Comparison of ENCODE assay signal across 9 cellular contexts in genomic region chr3:16372362-16373269, GRCh38.
DNase-seq lines count a peak whose midpoint lies in the region; ATAC-seq lines count a peak whose summit lies in the region.
"Had no signal": no experiment of that assay in that cellular context is flagged by ENCODE, and none has a peak within 500 bp of the region (broad histone marks: within the 10 kb centered on the region; RNA-seq: fewer than 3 reads in every experiment).

No MANE protein-coding gene starts in this region.

- no peaks in the 10 kb centered on the region for H3F3A ChIP-seq in GM23248 (ENCODE audit: insufficient read depth)

- no peak overlapping the region for H2AFZ ChIP-seq in GM23248

- no peaks in the 10 kb centered on the region for H4K20me1 ChIP-seq in GM23248 (ENCODE audit: insufficient read depth)

- H3K79me2 ChIP-seq in GM23248 (ENCODE audit: insufficient read depth) = no peaks in the 10 kb centered on the region

- no peak overlapping the region for H3K27ac ChIP-seq in CD8-positive, alpha-beta memory T cell (ENCODE audit: low read depth, low read length)
- no peak overlapping the region for H3K27ac ChIP-seq in GM23248
- no peak overlapping the region for H3K27ac ChIP-seq in effector memory CD4-positive, alpha-beta T cell (ENCODE audit: insufficient read depth, low read length, poor library complexity, severe bottlenecking)
- H3K27ac ChIP-seq: neutrophil had no signal

- no peaks in the 10 kb centered on the region for H3K9me2 ChIP-seq in GM23248 (ENCODE audit: insufficient read depth)

- no peak overlapping the region for H3K9ac ChIP-seq in GM23248

- no peaks in the 10 kb centered on the region for H3K9me3 Mint-ChIP-seq in CD8-positive, alpha-beta memory T cell
- no peaks in the 10 kb centered on the region for H3K9me3 Mint-ChIP-seq in activated naive CD8-positive, alpha-beta T cell treated with anti-CD3 and anti-CD28 coated beads, Interleukin-2, amount 50 U/mL, for 24 hours
- peaks cover 0 to under 1% (median 0%) of the 10 kb centered on the region in 7 donors for H3K9me3 Mint-ChIP-seq in naive B cell

- H3K36me3 ChIP-seq in CD8-positive, alpha-beta memory T cell (ENCODE audit: insufficient read depth, low read length) = peaks cover 16% of the 10 kb centered on the region
- peaks cover 16% of the 10 kb centered on the region; the same call in 1 of the 2 replicates for H3K36me3 ChIP-seq in GM23248 (ENCODE audit: low read depth)
- H3K36me3 ChIP-seq in effector memory CD4-positive, alpha-beta T cell (ENCODE audit: control insufficient read depth, insufficient read depth, low read length) = peaks cover 24% of the 10 kb centered on the region
- H3K36me3 ChIP-seq: neutrophil had no signal

- peak overlapping the region in 5 of 8 donors; percentile 61 to 81 (median 72) for H3K27ac Mint-ChIP-seq in CD8-positive, alpha-beta memory T cell
- H3K27ac Mint-ChIP-seq in activated naive CD8-positive, alpha-beta T cell treated with anti-CD3 and anti-CD28 coated beads, Interleukin-2, amount 50 U/mL, for 24 hours = peak overlapping the region; percentile 82
- H3K27ac Mint-ChIP-seq in naive B cell = peak overlapping the region; percentile 89 to 98 (median 96)

- peaks cover 53% of the 10 kb centered on the region for H3K4me1 ChIP-seq in CD8-positive, alpha-beta memory T cell (ENCODE audit: insufficient read depth, low read length)
- H3K4me1 ChIP-seq in GM23248 (ENCODE audit: insufficient read depth) = peaks cover 13% of the 10 kb centered on the region; the same call in 1 of the 2 replicates
- peaks cover 13% of the 10 kb centered on the region for H3K4me1 ChIP-seq in effector memory CD4-positive, alpha-beta T cell (ENCODE audit: control insufficient read depth, insufficient read depth, low read length, poor library complexity, severe bottlenecking)

- H3K27me3 ChIP-seq in CD8-positive, alpha-beta memory T cell (ENCODE audit: insufficient read depth, low read length, poor library complexity, severe bottlenecking) = no peaks in the 10 kb centered on the region
- no peaks in the 10 kb centered on the region for H3K27me3 ChIP-seq in GM23248 (replicated peaks; ENCODE audit: insufficient read depth)
- H3K27me3 ChIP-seq in effector memory CD4-positive, alpha-beta T cell (replicated peaks; ENCODE audit: control insufficient read depth, insufficient read depth, low read length, poor library complexity, severe bottlenecking) = no peaks in the 10 kb centered on the region
- H3K27me3 ChIP-seq: neutrophil had no signal

- no peak overlapping the region for H3K4me2 ChIP-seq in GM23248 (ENCODE audit: unreplicated experiment)

- H3K36me3 Mint-ChIP-seq in CD8-positive, alpha-beta memory T cell = peaks cover 0 to 94% (median 9%) of the 10 kb centered on the region in 3 donors
- H3K36me3 Mint-ChIP-seq in activated naive CD8-positive, alpha-beta T cell treated with anti-CD3 and anti-CD28 coated beads, Interleukin-2, amount 50 U/mL, for 24 hours (ENCODE audit: low read depth) = peaks cover 88% of the 10 kb centered on the region
- H3K36me3 Mint-ChIP-seq in naive B cell = peaks cover 6 to 14% of the 10 kb centered on the region in 2 donors

- WGBS in GM23248 (ENCODE audit: low coverage in 1 of 2, low lambda C conversion rate in 2 of 2, missing lambda C conversion rate in 2 of 2), 2 experiments = 68 to 69% methylated on average over 12 of the region's 12 CpGs

- peaks cover 54 to 79% (median 78%) of the 10 kb centered on the region in 3 donors for H3K4me1 Mint-ChIP-seq in CD8-positive, alpha-beta memory T cell
- peaks cover 94% of the 10 kb centered on the region for H3K4me1 Mint-ChIP-seq in activated naive CD8-positive, alpha-beta T cell treated with anti-CD3 and anti-CD28 coated beads, Interleukin-2, amount 50 U/mL, for 24 hours
- peaks cover 69 to 88% (median 79%) of the 10 kb centered on the region in 3 donors for H3K4me1 Mint-ChIP-seq in naive B cell

- CTCF ChIA-PET in CD8-positive, alpha-beta memory T cell (lab: Charles Lee) = interaction anchor here (0.6 to 1.0 kb wide), 2 partner anchors 50 to 111 kb away, joined by 3 read pairs; no protein-coding TSS in a partner anchor

- POLR2A ChIA-PET in CD8-positive, alpha-beta memory T cell (lab: Charles Lee) = no interaction called here

- no peak for DNase-seq in CD8-positive, alpha-beta memory T cell
- DNase-seq in GM23248 (peak; percentile 10), naive B cell (peak; percentile 84), DMS79 (lab: John Stamatoyannopoulos, UW) (no peak)
- DNase-seq in activated naive CD8-positive, alpha-beta T cell treated with anti-CD3 and anti-CD28 coated beads, Interleukin-2, amount 50 U/mL, for 24 hours = no peak
- DNase-seq in effector memory CD4-positive, alpha-beta T cell = no peak
- DNase-seq in activated CD4-positive, alpha-beta T cell treated with anti-CD3 and anti-CD28 coated beads for 4 hours = no peak

- ATAC-seq in activated naive CD8-positive, alpha-beta T cell treated with anti-CD3 and anti-CD28 coated beads, Interleukin-2, amount 50 U/mL, for 24 hours = no peak
- ATAC-seq in naive B cell (ENCODE audit: low read depth in 2 of 2) (peak; percentile 19 to 42), HG02973 (IDR thresholded peaks at IDR 0.05; ENCODE audit: unreplicated experiment) (no peak)

- H3K9me3 ChIP-seq in CD8-positive, alpha-beta memory T cell (ENCODE audit: low read length) = no peaks in the 10 kb centered on the region
- H3K9me3 ChIP-seq in GM23248 (ENCODE audit: low read depth) = no peaks in the 10 kb centered on the region
- no peaks in the 10 kb centered on the region for H3K9me3 ChIP-seq in effector memory CD4-positive, alpha-beta T cell (ENCODE audit: control insufficient read depth, low read length)
- H3K9me3 ChIP-seq: neutrophil had no signal

- H3K4me3 Mint-ChIP-seq in CD8-positive, alpha-beta memory T cell = peak overlapping the region in 1 of 7 donors; percentile 23
- H3K4me3 Mint-ChIP-seq in activated naive CD8-positive, alpha-beta T cell treated with anti-CD3 and anti-CD28 coated beads, Interleukin-2, amount 50 U/mL, for 24 hours = peak overlapping the region; percentile 1
- peak overlapping the region in 7 of 8 donors; percentile 46 to 90 (median 74) for H3K4me3 Mint-ChIP-seq in naive B cell

- H3K27me3 Mint-ChIP-seq in CD8-positive, alpha-beta memory T cell = no peaks in the 10 kb centered on the region
- H3K27me3 Mint-ChIP-seq in activated naive CD8-positive, alpha-beta T cell treated with anti-CD3 and anti-CD28 coated beads, Interleukin-2, amount 50 U/mL, for 24 hours = no peaks in the 10 kb centered on the region
- no peaks in the 10 kb centered on the region for H3K27me3 Mint-ChIP-seq in naive B cell

- in situ Hi-C loops in GM23248 (cut with MboI) = no loop called here

- no peak overlapping the region for H3K4me3 ChIP-seq in CD8-positive, alpha-beta memory T cell (ENCODE audit: low read length)
- no peak overlapping the region for H3K4me3 ChIP-seq in GM23248
- H3K4me3 ChIP-seq in effector memory CD4-positive, alpha-beta T cell (ENCODE audit: insufficient read depth, low read depth, low read length, poor library complexity, severe bottlenecking) = no peak overlapping the region

Comparison
In these comparisons a context has a peak if more than half of its experiments do, and no peak if none do; other contexts are left out.
1. DNase-seq: peak in GM23248 (single experiment) and naive B cell (single experiment); none in CD8-positive, alpha-beta memory T cell (0 of 5), activated naive CD8-positive, alpha-beta T cell treated with anti-CD3 and anti-CD28 coated beads, Interleukin-2, amount 50 U/mL, for 24 hours (single experiment), DMS79 (single experiment), effector memory CD4-positive, alpha-beta T cell (0 of 3) and activated CD4-positive, alpha-beta T cell treated with anti-CD3 and anti-CD28 coated beads for 4 hours (0 of 2).
2. ATAC-seq: peak in naive B cell (2 of 2); none in activated naive CD8-positive, alpha-beta T cell treated with anti-CD3 and anti-CD28 coated beads, Interleukin-2, amount 50 U/mL, for 24 hours (single experiment) and HG02973 (single experiment).
3. Peak in every context shown above with its lines, with median percentiles within 50 percentile points of each other: H3K27ac Mint-ChIP-seq.